In genomic region chr11:71266114-71266833, GRCh38 we compare ENCODE assay signal across 20 cellular contexts. TPM values are rescaled to one million over a fixed set of nuclear protein-coding genes. Genes with fewer than 3 reads are reported as not detected.
A peak's percentile ranks its signal among the peaks of the same experiment; 100 is the strongest.
DNase-seq lines count a peak whose midpoint lies in the region; ATAC-seq and FAIRE-seq lines count a peak whose summit lies in the region.
"Had no signal": no experiment of that assay in that cellular context is flagged by ENCODE, and none has a peak within 500 bp of the region (broad histone marks: within the 10 kb centered on the region; RNA-seq: fewer than 3 reads in every experiment).

No MANE protein-coding gene starts in this region.

- peaks cover 2 to 3% of the 10 kb centered on the region in 2 donors for H3K4me1 ChIP-seq in small intestine (ENCODE audit: control insufficient read depth in 2 of 2, insufficient read depth in 1 of 2, low read depth in 1 of 2, low read length in 1 of 2)
- H3K4me1 ChIP-seq: thyroid gland had no signal

- 20 to 46% (median 29%) methylated on average over 22 of the region's 22 CpGs for WGBS in small intestine, 3 donors

- H3K27ac ChIP-seq in small intestine (ENCODE audit: low read depth in 1 of 2, low read length in 1 of 2): no peak overlapping the region
- H3K27ac ChIP-seq: 22Rv1; BLaER1 treated with 17β-estradiol and CSF1 and Interleukin-3, amounts not matched to agents 10 nM and 100 nM; HL-60; thyroid gland had no signal

- H3K4me3 ChIP-seq in small intestine (ENCODE audit: low read depth in 1 of 2, low read length in 2 of 2): no peak overlapping the region
- H3K4me3 ChIP-seq: BLaER1 treated with 17β-estradiol and CSF1 and Interleukin-3, amounts not matched to agents 10 nM and 100 nM; thyroid gland had no signal

- ATAC-seq in left lobe of liver (no peak), GM18511 (IDR thresholded peaks at IDR 0.05; ENCODE audit: unreplicated experiment) (no peak)
- ATAC-seq: left cardiac atrium had no signal

- DNase-seq in NCI-H2171 treated with DMSO at 0.1 percent for 48 hours (lab: John Stamatoyannopoulos, UW): peak; percentile 12
- DNase-seq in NCI-H2171 (lab: John Stamatoyannopoulos, UW): no peak
- DNase-seq in cerebellar cortex (ENCODE audit: low spot score): peak; percentile 19
- DNase-seq in left lobe of liver (ENCODE audit: low spot score): peak; percentile 35
- DNase-seq in small intestine: peak; percentile 81
- no peak for DNase-seq in NCI-H748 (lab: John Stamatoyannopoulos, UW; ENCODE audit: unreplicated experiment)
- no peak for DNase-seq in LoVo (ENCODE audit: low spot score)
- DNase-seq: activated CD4-positive, alpha-beta T cell treated with anti-CD3 and anti-CD28 coated beads, Interleukin-2, amount 50 U/mL, for 48 hours; effector memory CD4-positive, alpha-beta T cell; GOT3; KBM-7; left cardiac atrium; naive B cell; NCI-H1092; NK-92 treated with Interleukin-12 subunit alpha and Interleukin-12 subunit beta, amount 100 ng/mL, for 24 hours; thyroid gland had no signal

- no peaks in the 10 kb centered on the region for H3K36me3 ChIP-seq in small intestine (ENCODE audit: control insufficient read depth in 2 of 2, insufficient read depth in 2 of 2, low read length in 2 of 2)
- H3K36me3 ChIP-seq: BLaER1 treated with 17β-estradiol and CSF1 and Interleukin-3, amounts not matched to agents 10 nM and 100 nM; thyroid gland had no signal

- no peak for FAIRE-seq in small intestine (lab: Jason Lieb, UNC)

- H3K9me3 ChIP-seq in small intestine (ENCODE audit: control insufficient read depth, low read depth): no peaks in the 10 kb centered on the region
- H3K9me3 ChIP-seq: BLaER1 treated with 17β-estradiol and CSF1 and Interleukin-3, amounts not matched to agents 10 nM and 100 nM; thyroid gland had no signal

- no peaks in the 10 kb centered on the region for H3K27me3 ChIP-seq in small intestine (ENCODE audit: control insufficient read depth in 2 of 2, insufficient read depth in 2 of 2, low read length in 2 of 2)
- H3K27me3 ChIP-seq: BLaER1 treated with 17β-estradiol and CSF1 and Interleukin-3, amounts not matched to agents 10 nM and 100 nM; thyroid gland had no signal

RNA-seq across cellular contexts. Expression of gene SHANK2, which starts 13.9 kb away (rescaled TPM):
- total RNA-seq in left lobe of liver: 33.8 TPM
- polyA plus RNA-seq in small intestine: 1 to 10 TPM; 2.2 to 5.1 (median 2.4) TPM

Comparison
In these comparisons a context has a peak if more than half of its experiments do, and no peak if none do; other contexts are left out.
1. DNase-seq: peak in NCI-H2171 treated with DMSO at 0.1 percent for 48 hours (single experiment), cerebellar cortex (single experiment), left lobe of liver (single experiment) and small intestine (single experiment); none in NCI-H2171 (single experiment), NCI-H748 (single experiment) and LoVo (single experiment).